ENCODE assay signal across 12 cellular contexts in the genomic region with DNA sequence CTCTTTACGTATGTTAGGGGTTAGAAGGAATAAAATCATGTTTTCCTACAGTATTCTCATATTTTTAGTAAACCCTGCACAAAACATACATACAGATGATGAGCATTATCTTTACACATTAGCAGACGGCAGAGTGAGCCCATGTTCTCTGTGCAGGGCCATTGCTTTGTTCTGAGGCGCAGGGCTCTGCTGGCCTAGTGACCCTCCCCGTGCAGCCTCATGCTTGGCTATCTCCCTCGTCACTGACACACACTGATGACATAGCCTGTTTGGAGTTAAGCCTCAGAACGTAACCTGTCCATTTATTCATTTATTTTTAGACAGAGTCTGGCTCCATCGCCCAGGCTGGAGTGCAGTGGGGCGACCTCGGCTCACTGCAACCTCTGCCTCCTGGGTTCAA.
A peak's percentile ranks its signal among the peaks of the same experiment; 100 is the strongest.
DNase-seq lines count a peak whose midpoint lies in the region; ATAC-seq and TF ChIP-seq lines count a peak whose summit lies in the region.
"Had no signal": no experiment of that assay in that cellular context is flagged by ENCODE, and none has a peak within 500 bp of the region (broad histone marks: within the 10 kb centered on the region; RNA-seq: fewer than 3 reads in every experiment).

No MANE protein-coding gene starts in this region.

- H3K4me3 ChIP-seq in HUES48 (ENCODE audit: low read depth, low read length) (no peak overlapping the region), mesodermal cell (ENCODE audit: extremely low read depth, insufficient read depth, low read length, poor library complexity, severe bottlenecking) (no peak overlapping the region)
- H3K4me3 ChIP-seq: pancreas had no signal

- H3K4me3 Mint-ChIP-seq in chondrocyte (ENCODE audit: unreplicated experiment), result no peak overlapping the region
- no peak overlapping the region for H3K4me3 Mint-ChIP-seq in T-helper 2 cell treated with Interferon-gamma antibody and Interleukin-4, amounts not matched to agents 5 μg/mL and 100 μg/mL, for 36 hours
- H3K4me3 Mint-ChIP-seq: activated CD4-positive, alpha-beta T cell treated with anti-CD3 and anti-CD28 coated beads, Interleukin-2, amount 10 ng/mL, durations not matched to agents 7 days and 5 days; T-cell had no signal

- DNase-seq in A172 (ENCODE audit: low spot score) (peak; percentile 73), chondrocyte (ENCODE audit: low spot score) (no peak), GM13977 (ENCODE audit: low spot score) (no peak)
- no peak for DNase-seq in T-helper 2 cell treated with Interferon-gamma antibody and Interleukin-4, amounts not matched to agents 5 μg/mL and 100 μg/mL, for 36 hours (ENCODE audit: low spot score)
- no peak for DNase-seq in stimulated activated CD8-positive, alpha-beta memory T cell treated with anti-CD3 and anti-CD28 coated beads, Interleukin-4, amount 100 ng/mL, for 48 hours
- DNase-seq: activated CD4-positive, alpha-beta T cell treated with anti-CD3 and anti-CD28 coated beads, Interleukin-2, amount 10 ng/mL, durations not matched to agents 7 days and 5 days; AML-193; pancreas; T-cell had no signal

- peak overlapping the region; percentile 76 for H3K27ac ChIP-seq in HUES48 (ENCODE audit: low read depth, low read length)
- peak overlapping the region; percentile 77 for H3K27ac ChIP-seq in mesodermal cell (ENCODE audit: low read depth, low read length, severe bottlenecking)
- H3K27ac ChIP-seq: pancreas had no signal

- in situ Hi-C loops in GM13977 (cut with MboI; ENCODE audit: low pct_unique_long_range_greater_than_20kb, low sequenced_read_pairs, unreplicated experiment), result no loop called here

- TF ChIP-seq CTCF in chondrocyte (IDR thresholded peaks at IDR 0.05) (no peak), GM13977 (IDR thresholded peaks at IDR 0.05; ENCODE audit: extremely low read depth, insufficient read depth, missing control alignments) (no peak)

- no peaks in the 10 kb centered on the region for H3K27me3 ChIP-seq in HUES48 (ENCODE audit: control insufficient read depth, insufficient read depth, low read length)
- H3K27me3 ChIP-seq: pancreas had no signal

- no peaks in the 10 kb centered on the region for H3K27me3 Mint-ChIP-seq in chondrocyte (ENCODE audit: low read depth)
- no peaks in the 10 kb centered on the region for H3K27me3 Mint-ChIP-seq in T-helper 2 cell treated with Interferon-gamma antibody and Interleukin-4, amounts not matched to agents 5 μg/mL and 100 μg/mL, for 36 hours (ENCODE audit: low read depth)
- H3K27me3 Mint-ChIP-seq: activated CD4-positive, alpha-beta T cell treated with anti-CD3 and anti-CD28 coated beads, Interleukin-2, amount 10 ng/mL, durations not matched to agents 7 days and 5 days; T-cell had no signal

- H3K9me3 Mint-ChIP-seq in chondrocyte (ENCODE audit: low read depth), result no peaks in the 10 kb centered on the region
- no peaks in the 10 kb centered on the region for H3K9me3 Mint-ChIP-seq in T-helper 2 cell treated with Interferon-gamma antibody and Interleukin-4, amounts not matched to agents 5 μg/mL and 100 μg/mL, for 36 hours
- H3K9me3 Mint-ChIP-seq: T-cell had no signal

- H3K4me1 Mint-ChIP-seq in chondrocyte (ENCODE audit: low read depth), result peaks cover 42% of the 10 kb centered on the region
- H3K4me1 Mint-ChIP-seq in T-helper 2 cell treated with Interferon-gamma antibody and Interleukin-4, amounts not matched to agents 5 μg/mL and 100 μg/mL, for 36 hours (ENCODE audit: low read depth), result peaks cover 35% of the 10 kb centered on the region

- H3K4me1 ChIP-seq in HUES48 (ENCODE audit: control insufficient read depth, insufficient read depth, low read length) (peaks cover 18% of the 10 kb centered on the region), mesodermal cell (ENCODE audit: control insufficient read depth, insufficient read depth, low read length, poor library complexity, severe bottlenecking) (peaks cover 27% of the 10 kb centered on the region)
- H3K4me1 ChIP-seq: pancreas had no signal

- H3K36me3 ChIP-seq in HUES48 (ENCODE audit: control insufficient read depth, insufficient read depth, low read length) (no peaks in the 10 kb centered on the region), mesodermal cell (ENCODE audit: control insufficient read depth, insufficient read depth, low read length) (no peaks in the 10 kb centered on the region)
- H3K36me3 ChIP-seq: pancreas had no signal

- H3K27ac Mint-ChIP-seq in chondrocyte (ENCODE audit: unreplicated experiment), result peak overlapping the region; percentile 89
- no peak overlapping the region for H3K27ac Mint-ChIP-seq in T-helper 2 cell treated with Interferon-gamma antibody and Interleukin-4, amounts not matched to agents 5 μg/mL and 100 μg/mL, for 36 hours
- H3K27ac Mint-ChIP-seq: activated CD4-positive, alpha-beta T cell treated with anti-CD3 and anti-CD28 coated beads, Interleukin-2, amount 10 ng/mL, durations not matched to agents 7 days and 5 days had no signal

- H3K9ac ChIP-seq in HUES48 (ENCODE audit: low read depth, low read length), result no peak overlapping the region

- 90 to 95% methylated on average over 7 to 8 of the region's 9 CpGs for WGBS in mesodermal cell (ENCODE audit: insufficient coverage in 2 of 2), 2 experiments

- ATAC-seq in HG02610 (IDR thresholded peaks at IDR 0.05; ENCODE audit: unreplicated experiment), result no peak

- no peaks in the 10 kb centered on the region for H3K9me3 ChIP-seq in HUES48 (ENCODE audit: control insufficient read depth, insufficient read depth, low read length)
- H3K9me3 ChIP-seq in mesodermal cell (ENCODE audit: control insufficient read depth, low read length), result no peaks in the 10 kb centered on the region
- H3K9me3 ChIP-seq: pancreas had no signal

- peaks cover 4% of the 10 kb centered on the region for H3K36me3 Mint-ChIP-seq in chondrocyte (ENCODE audit: low read depth)
- peaks cover 4% of the 10 kb centered on the region for H3K36me3 Mint-ChIP-seq in T-helper 2 cell treated with Interferon-gamma antibody and Interleukin-4, amounts not matched to agents 5 μg/mL and 100 μg/mL, for 36 hours (ENCODE audit: low read depth)
